Comparison of ENCODE assay signal across 8 cellular contexts in genomic region chr9:76394896-76395244, GRCh38. TPM values are rescaled to one million over a fixed set of nuclear protein-coding genes. Genes with fewer than 3 reads are reported as not detected.
DNase-seq lines count a peak whose midpoint lies in the region; ATAC-seq, FAIRE-seq and TF ChIP-seq lines count a peak whose summit lies in the region.

No MANE protein-coding gene starts in this region.

- no peaks in the 10 kb centered on the region for H3K27me3 ChIP-seq in neuron (ENCODE audit: insufficient read depth, low read length)

- peak overlapping the region; percentile 90 for H2AFZ ChIP-seq in neuron (ENCODE audit: low read depth, low read length)

- peak; percentile 17 for FAIRE-seq in urothelium cell line (lab: Jason Lieb, UNC)

- no peak for TF ChIP-seq CTCF in CD14-positive monocyte (IDR thresholded peaks at IDR 0.05)
- no peak for TF ChIP-seq CTCF in fibroblast of the aortic adventitia (IDR thresholded peaks at IDR 0.05; ENCODE audit: insufficient read depth, low read length)

- peaks cover 42% of the 10 kb centered on the region for H3K4me1 Mint-ChIP-seq in CD14-positive monocyte

- H3K9me3 Mint-ChIP-seq in CD14-positive monocyte, result peaks cover 0 to 5% (median 4%) of the 10 kb centered on the region in 7 donors

- peak; percentile 65 for DNase-seq in CD14-positive monocyte (ENCODE audit: low spot score)
- DNase-seq in NCI-H82 (lab: John Stamatoyannopoulos, UW), result peak; percentile 84
- DNase-seq in activated T-cell treated with anti-CD3 and anti-CD28 coated beads for 48 hours (ENCODE audit: low read depth), result peak; percentile 39
- DNase-seq in fibroblast of the aortic adventitia (ENCODE audit: low read depth), result peak; percentile 42
- peak; percentile 40 for DNase-seq in urothelium cell line (ENCODE audit: low spot score)

- peaks cover 11 to 16% of the 10 kb centered on the region in 2 donors for H3K36me3 Mint-ChIP-seq in CD14-positive monocyte

- intact Hi-C loops in CD14-positive monocyte (cut with micrococcal nuclease), result loop anchor here in 1 of 2 donors (10.0 kb wide), 1 partner anchor 500 kb away; the partner anchor contains the start of gene PCSK5

- no peaks in the 10 kb centered on the region for H3K27me3 Mint-ChIP-seq in CD14-positive monocyte (ENCODE audit: low read depth in 3 of 3)

- peaks cover 8% of the 10 kb centered on the region for H3K36me3 ChIP-seq in neuron (ENCODE audit: insufficient read depth, low read length)

- no peaks in the 10 kb centered on the region for H3K9me3 ChIP-seq in neuron (ENCODE audit: low read length)

- peak overlapping the region; percentile 99 to 100 (median 99) for H3K27ac Mint-ChIP-seq in CD14-positive monocyte

- H3K4me3 Mint-ChIP-seq in CD14-positive monocyte, result peak overlapping the region; percentile 90 to 98

- H3K4me1 ChIP-seq in neuron (ENCODE audit: insufficient read depth, low read length), result no peaks in the 10 kb centered on the region

- H3K4me3 ChIP-seq in fibroblast of the aortic adventitia (ENCODE audit: low read depth, low read length) (peak overlapping the region; percentile 80), neuron (ENCODE audit: low read length) (peak overlapping the region; percentile 77)

- peak; percentile 53 for ATAC-seq in GM19324 (IDR thresholded peaks at IDR 0.05; ENCODE audit: low FRiP score, unreplicated experiment)
- ATAC-seq in HG03378 (IDR thresholded peaks at IDR 0.05; ENCODE audit: unreplicated experiment), result peak; percentile 69

RNA-seq across cellular contexts. Expression of gene RFK, which starts 0.6 kb away (rescaled TPM):
- 10 to 100 TPM; 44.4 to 46.6 TPM for polyA plus RNA-seq in CD14-positive monocyte
- 9.6 and 28.7 TPM in 2 replicates for total RNA-seq in fibroblast of the aortic adventitia (ENCODE audit: low replicate concordance)

Comparison
In these comparisons a context has a peak if more than half of its experiments do, and no peak if none do; other contexts are left out.
1. Peak in every context shown above with its lines: DNase-seq, ATAC-seq and H3K4me3 ChIP-seq.